In the genomic region with DNA sequence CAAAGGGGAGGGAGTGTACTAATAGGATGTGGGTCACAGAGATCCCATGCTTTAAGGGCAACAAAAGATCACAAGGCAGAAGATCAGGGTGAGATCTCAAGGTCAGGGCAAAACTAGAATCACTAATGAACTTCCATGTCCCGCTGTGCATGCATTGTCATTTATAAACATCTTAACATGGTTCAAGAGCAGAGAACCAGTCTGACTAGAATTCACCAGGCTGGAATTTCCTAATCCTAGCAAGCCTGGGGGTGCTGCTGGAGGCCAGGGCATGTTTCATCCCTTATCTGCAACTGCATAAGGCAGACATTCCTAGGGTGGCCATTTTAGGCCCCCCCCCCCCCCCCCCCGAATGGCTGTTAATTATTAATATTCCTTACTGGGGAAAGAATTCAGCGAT, we compare ENCODE assay signal across 1 cellular context.
A peak's percentile ranks its signal among the peaks of the same experiment; 100 is the strongest.
TF ChIP-seq lines count a peak whose summit lies in the region.

No MANE protein-coding gene starts in this region.

TF ChIP-seq in K562, 482 proteins besides CTCF, POLR2A, EP300 and RAD21:
- TF ChIP-seq, protein P1, sequence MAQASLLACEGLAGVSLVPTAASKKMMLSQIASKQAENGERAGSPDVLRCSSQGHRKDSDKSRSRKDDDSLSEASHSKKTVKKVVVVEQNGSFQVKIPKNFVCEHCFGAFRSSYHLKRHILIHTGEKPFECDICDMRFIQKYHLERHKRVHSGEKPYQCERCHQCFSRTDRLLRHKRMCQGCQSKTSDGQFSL (CRISPR knock-in tag; IDR thresholded peaks at IDR 0.05), result 0 out of 2 replicates have a peak, but pooled peaks have one; percentile 58
- TF ChIP-seq, protein P1 (tag; IDR thresholded peaks at IDR 0.05), result peak in 1 of 2 experiments; percentile 51; a peak in 1 of 4 replicates
